Comparison of ENCODE assay signal across 19 cellular contexts in genomic region chr22:17444204-17444504, GRCh38.
"Had no signal": no experiment of that assay in that cellular context is flagged by ENCODE, and none has a peak within 500 bp of the region (broad histone marks: within the 10 kb centered on the region; RNA-seq: fewer than 3 reads in every experiment).

No MANE protein-coding gene starts in this region.

- DNase-seq: activated CD4-positive, alpha-beta memory T cell treated with anti-CD3 and anti-CD28 coated beads for 36 hours; activated CD4-positive, alpha-beta T cell treated with anti-CD3 and anti-CD28 coated beads for 36 hours; activated CD8-positive, alpha-beta memory T cell treated with anti-CD3 and anti-CD28 coated beads, Interleukin-2, amount 10 ng/mL, durations not matched to agents 7 days and 5 days; activated naive CD4-positive, alpha-beta T cell treated with anti-CD3 and anti-CD28 coated beads, Interleukin-2, amount 50 U/mL, for 16 hours; activated T-cell treated with anti-CD3 and anti-CD28 coated beads, Interleukin-2, amount 50 U/mL, for 1 hour; adrenal gland; effector memory CD4-positive, alpha-beta T cell; erythroblast; hypothalamus; mesenchymal stem cell; sigmoid colon; stimulated activated CD4-positive, alpha-beta T cell treated with anti-CD3 and anti-CD28 coated beads, Interleukin-12 subunit alpha, Interleukin-12 subunit beta, amount 100 ng/mL, for 4 hours; stimulated activated CD4-positive, alpha-beta T cell treated with anti-CD3 and anti-CD28 coated beads, Interleukin-2, amount 100 ng/mL, for 24 hours; T-helper 17 cell; WERI-Rb-1 had no signal

- H3K27me3 Mint-ChIP-seq: activated CD4-positive, alpha-beta memory T cell treated with anti-CD3 and anti-CD28 coated beads for 36 hours had no signal

- H3K4me1 ChIP-seq: adrenal gland, sigmoid colon had no signal

- H3K27ac ChIP-seq: adrenal gland, neural progenitor cell, sigmoid colon, thoracic aorta, WERI-Rb-1 had no signal

- H3K36me3 ChIP-seq: adrenal gland, sigmoid colon, thoracic aorta, WERI-Rb-1 had no signal

- ATAC-seq: activated CD4-positive, alpha-beta T cell treated with anti-CD3 and anti-CD28 coated beads for 36 hours; activated CD8-positive, alpha-beta memory T cell treated with anti-CD3 and anti-CD28 coated beads, Interleukin-2, amount 10 ng/mL, durations not matched to agents 7 days and 5 days; T-helper 17 cell had no signal

- H3K4me1 Mint-ChIP-seq: activated CD4-positive, alpha-beta T cell treated with anti-CD3 and anti-CD28 coated beads for 36 hours; activated CD8-positive, alpha-beta memory T cell treated with anti-CD3 and anti-CD28 coated beads, Interleukin-2, amount 10 ng/mL, durations not matched to agents 7 days and 5 days had no signal

- H3K9me3 ChIP-seq: adrenal gland, sigmoid colon, thoracic aorta had no signal

- H3K4me3 Mint-ChIP-seq: activated CD4-positive, alpha-beta memory T cell treated with anti-CD3 and anti-CD28 coated beads for 36 hours; activated CD4-positive, alpha-beta T cell treated with anti-CD3 and anti-CD28 coated beads for 36 hours; activated CD8-positive, alpha-beta memory T cell treated with anti-CD3 and anti-CD28 coated beads, Interleukin-2, amount 10 ng/mL, durations not matched to agents 7 days and 5 days; dendritic cell treated with granulocyte-macrophage colony-stimulating factor and Interleukin-4, amounts not matched to agents 40 ng/mL and 50 ng/mL, for 4 days; neural progenitor cell; T-helper 17 cell had no signal

- H3K9me3 Mint-ChIP-seq: activated CD4-positive, alpha-beta memory T cell treated with anti-CD3 and anti-CD28 coated beads for 36 hours; activated T-helper 2 cell treated with anti-CD3 and anti-CD28 coated beads, Interferon-gamma antibody, Interleukin-2, Interleukin-4, amounts not matched to agents 10 μg/mL and 5 μg/mL and 100 μg/mL, durations not matched to agents 14 hours and 24 hours and 36 hours had no signal

- H3K27me3 ChIP-seq: adrenal gland, neural progenitor cell, sigmoid colon had no signal

- H3K27ac Mint-ChIP-seq: activated CD4-positive, alpha-beta memory T cell treated with anti-CD3 and anti-CD28 coated beads for 36 hours; activated CD4-positive, alpha-beta T cell treated with anti-CD3 and anti-CD28 coated beads for 36 hours; activated CD8-positive, alpha-beta memory T cell treated with anti-CD3 and anti-CD28 coated beads, Interleukin-2, amount 10 ng/mL, durations not matched to agents 7 days and 5 days; activated T-helper 2 cell treated with anti-CD3 and anti-CD28 coated beads, Interferon-gamma antibody, Interleukin-2, Interleukin-4, amounts not matched to agents 10 μg/mL and 5 μg/mL and 100 μg/mL, durations not matched to agents 14 hours and 24 hours and 36 hours; dendritic cell treated with granulocyte-macrophage colony-stimulating factor and Interleukin-4, amounts not matched to agents 40 ng/mL and 50 ng/mL, for 4 days; T-helper 17 cell had no signal

- H3K4me3 ChIP-seq: adrenal gland, neural progenitor cell, sigmoid colon, thoracic aorta had no signal

- H3K36me3 Mint-ChIP-seq: activated CD4-positive, alpha-beta memory T cell treated with anti-CD3 and anti-CD28 coated beads for 36 hours; activated CD8-positive, alpha-beta memory T cell treated with anti-CD3 and anti-CD28 coated beads, Interleukin-2, amount 10 ng/mL, durations not matched to agents 7 days and 5 days had no signal
